16 cellular contexts compared by ENCODE assay signal in genomic region chr2:11699686-11700670, GRCh38. TPM values are rescaled to one million over a fixed set of nuclear protein-coding genes. Genes with fewer than 3 reads are reported as not detected.
DNase-seq lines count a peak whose midpoint lies in the region; ATAC-seq and TF ChIP-seq lines count a peak whose summit lies in the region.
"Had no signal": no experiment of that assay in that cellular context is flagged by ENCODE, and none has a peak within 500 bp of the region (broad histone marks: within the 10 kb centered on the region; RNA-seq: fewer than 3 reads in every experiment).

No MANE protein-coding gene starts in this region.

- dilution Hi-C loops in mammary epithelial cell (cut with HindIII; ENCODE audit: low sequenced_read_pairs) = loop anchor here (5.0 kb wide), 1 partner anchor 77 kb away; no protein-coding TSS in a partner anchor

- H3K9me3 ChIP-seq in mammary epithelial cell (replicated peaks; ENCODE audit: insufficient read depth, low read length) (no peaks in the 10 kb centered on the region), T-helper 17 cell (ENCODE audit: control insufficient read depth, low read length, poor library complexity, severe bottlenecking) (no peaks in the 10 kb centered on the region), hepatocyte (ENCODE audit: low read depth) (no peaks in the 10 kb centered on the region)
- H3K9me3 ChIP-seq: A549 had no signal

- H3K4me3 ChIP-seq in mammary epithelial cell (replicated peaks in 1 of 3; ENCODE audit: insufficient read depth in 1 of 3, low read depth in 2 of 3, low read length in 3 of 3) (no peak overlapping the region), hepatocyte (no peak overlapping the region)
- H3K4me3 ChIP-seq: A549, GM23248 had no signal

- no peaks in the 10 kb centered on the region for H3K27me3 Mint-ChIP-seq in MCF 10A (ENCODE audit: insufficient read depth, unreplicated experiment)
- H3K27me3 Mint-ChIP-seq in T-helper 17 cell = no peaks in the 10 kb centered on the region
- peaks cover 12% of the 10 kb centered on the region for H3K27me3 Mint-ChIP-seq in stimulated activated naive CD8-positive, alpha-beta T cell treated with anti-CD3 and anti-CD28 coated beads, Interleukin-15, amount 100 ng/mL, for 72 hours
- H3K27me3 Mint-ChIP-seq: CD4-positive, alpha-beta T cell had no signal

- peaks cover 14% of the 10 kb centered on the region for H3K4me1 Mint-ChIP-seq in MCF 10A (ENCODE audit: insufficient read depth, unreplicated experiment)
- H3K4me1 Mint-ChIP-seq in T-helper 17 cell = peaks cover 2% of the 10 kb centered on the region
- peaks cover 11% of the 10 kb centered on the region for H3K4me1 Mint-ChIP-seq in stimulated activated naive CD8-positive, alpha-beta T cell treated with anti-CD3 and anti-CD28 coated beads, Interleukin-15, amount 100 ng/mL, for 72 hours

- DNase-seq in mammary epithelial cell = peak; percentile 54
- DNase-seq in MCF 10A (ENCODE audit: unreplicated experiment) = no peak
- no peak for DNase-seq in T-helper 17 cell
- DNase-seq in hepatocyte (ENCODE audit: low spot score) = no peak
- no peak for DNase-seq in stimulated activated naive CD8-positive, alpha-beta T cell treated with anti-CD3 and anti-CD28 coated beads, Interleukin-15, amount 100 ng/mL, for 72 hours
- no peak for DNase-seq in NCI-H524 treated with DMSO at 0.1 percent for 48 hours (lab: John Stamatoyannopoulos, UW)
- DNase-seq in NCI-H1930 (lab: John Stamatoyannopoulos, UW) = no peak
- DNase-seq: CD4-positive, alpha-beta T cell; GF-D8; GM23248; MM.1S; NCI-H1105; NCI-H2029 treated with DMSO at 0.1 percent for 48 hours; SIG-M5 had no signal

- no peak overlapping the region for H3K27ac ChIP-seq in mammary epithelial cell (ENCODE audit: insufficient read depth, low read depth, low read length)
- H3K27ac ChIP-seq in hepatocyte = peak overlapping the region; percentile 81
- H3K27ac ChIP-seq: GM23248, HL-60 had no signal

- no peak for ATAC-seq in T-helper 17 cell
- ATAC-seq in stimulated activated naive CD8-positive, alpha-beta T cell treated with anti-CD3 and anti-CD28 coated beads, Interleukin-15, amount 100 ng/mL, for 72 hours = peak; percentile 6
- ATAC-seq: A549 had no signal

- H3K36me3 Mint-ChIP-seq in MCF 10A (ENCODE audit: insufficient read depth, unreplicated experiment) (peaks cover 4% of the 10 kb centered on the region), T-helper 17 cell (ENCODE audit: low read depth) (no peaks in the 10 kb centered on the region)

- H2AFZ ChIP-seq in mammary epithelial cell (ENCODE audit: low read depth, low read length) (no peak overlapping the region), hepatocyte (no peak overlapping the region)
- H2AFZ ChIP-seq: GM23248 had no signal

- H3K36me3 ChIP-seq in mammary epithelial cell (ENCODE audit: insufficient read depth, low read length) = no peaks in the 10 kb centered on the region
- H3K36me3 ChIP-seq in hepatocyte (replicated peaks; ENCODE audit: insufficient read depth, low read depth) = no peaks in the 10 kb centered on the region

- peaks cover 2% of the 10 kb centered on the region for H3K27me3 ChIP-seq in mammary epithelial cell (ENCODE audit: insufficient read depth, low read length)
- H3K27me3 ChIP-seq in hepatocyte = no peaks in the 10 kb centered on the region

- H3K9me2 ChIP-seq in hepatocyte (replicated peaks; ENCODE audit: insufficient read depth) = no peaks in the 10 kb centered on the region

- no peak overlapping the region for H3K9ac ChIP-seq in mammary epithelial cell (ENCODE audit: insufficient read depth, low read length)
- H3K9ac ChIP-seq: GM23248 had no signal

- in situ Hi-C loops in mammary epithelial cell (cut with MboI; ENCODE audit: low sequenced_read_pairs in 2 of 2) = no loop called here

- H3K27ac Mint-ChIP-seq in MCF 10A (ENCODE audit: low read depth, unreplicated experiment) (no peak overlapping the region), T-helper 17 cell (peak overlapping the region; percentile 67)
- no peak overlapping the region for H3K27ac Mint-ChIP-seq in stimulated activated naive CD8-positive, alpha-beta T cell treated with anti-CD3 and anti-CD28 coated beads, Interleukin-15, amount 100 ng/mL, for 72 hours
- H3K27ac Mint-ChIP-seq: CD4-positive, alpha-beta T cell had no signal

- H3K4me1 ChIP-seq in mammary epithelial cell (ENCODE audit: insufficient read depth, low read length) (peaks cover 24% of the 10 kb centered on the region), hepatocyte (ENCODE audit: insufficient read depth) (peaks cover 13% of the 10 kb centered on the region)

- H4K20me1 ChIP-seq in mammary epithelial cell (ENCODE audit: insufficient read depth, low read length) (no peaks in the 10 kb centered on the region), hepatocyte (ENCODE audit: insufficient read depth, poor library complexity, severe bottlenecking) (no peaks in the 10 kb centered on the region)

- CTCF ChIA-PET in mammary epithelial cell (lab: Charles Lee; ENCODE audit: low non-redundant PET) (no interaction called here), MCF 10A (lab: Yijun Ruan, JAX) (interaction anchor here (0.8 to 19.1 kb wide), 8 partner anchors 10 to 83 kb away, joined by 3 to 336 read pairs (median 5); partner anchors contain the start of gene LPIN1)

- no TSS peak for BruUV-seq in mammary epithelial cell (replicated peaks; lab: Mats Ljungman, UMichigan)
- BruUV-seq in MCF 10A (replicated peaks; lab: Mats Ljungman, UMichigan) = no TSS peak

- H3K79me2 ChIP-seq in mammary epithelial cell (ENCODE audit: insufficient read depth, low read length) = no peaks in the 10 kb centered on the region
- H3K79me2 ChIP-seq in hepatocyte = no peaks in the 10 kb centered on the region

- TF ChIP-seq CTCF in mammary epithelial cell (conservative IDR thresholded peaks at IDR 0.05 in 1 of 2, IDR thresholded peaks at IDR 0.05 in 1 of 2; ENCODE audit: extremely low read depth in 1 of 2, insufficient read depth in 1 of 2, low read depth in 1 of 2, low read length in 2 of 2) (no peak), MCF 10A (IDR thresholded peaks at IDR 0.05; ENCODE audit: unreplicated experiment) (no peak), hepatocyte (IDR thresholded peaks at IDR 0.05; ENCODE audit: poor library complexity) (no peak)

- POLR2A ChIA-PET in MCF 10A (lab: Yijun Ruan, JAX) = interaction anchor here (1.2 to 7.7 kb wide), 3 partner anchors 10 to 83 kb away, joined by 3 to 67 read pairs (median 11); partner anchors contain the start of gene LPIN1

- no peaks in the 10 kb centered on the region for H3K9me3 Mint-ChIP-seq in MCF 10A (ENCODE audit: unreplicated experiment)
- H3K9me3 Mint-ChIP-seq in stimulated activated naive CD8-positive, alpha-beta T cell treated with anti-CD3 and anti-CD28 coated beads, Interleukin-15, amount 100 ng/mL, for 72 hours = no peaks in the 10 kb centered on the region
- H3K9me3 Mint-ChIP-seq: CD4-positive, alpha-beta T cell had no signal

- WGBS in mammary epithelial cell (ENCODE audit: low coverage, missing lambda C conversion rate) = 63% methylated on average over 9 of the region's 9 CpGs
- 73% methylated on average over 8 of the region's 9 CpGs for WGBS in hepatocyte (ENCODE audit: low lambda C conversion rate, missing lambda C conversion rate)

- H3K4me3 Mint-ChIP-seq in MCF 10A (ENCODE audit: unreplicated experiment) (no peak overlapping the region), T-helper 17 cell (no peak overlapping the region)
- no peak overlapping the region for H3K4me3 Mint-ChIP-seq in stimulated activated naive CD8-positive, alpha-beta T cell treated with anti-CD3 and anti-CD28 coated beads, Interleukin-15, amount 100 ng/mL, for 72 hours
- H3K4me3 Mint-ChIP-seq: CD4-positive, alpha-beta T cell had no signal

- H3K4me2 ChIP-seq in mammary epithelial cell (ENCODE audit: insufficient read depth, low read depth, low read length) (no peak overlapping the region), hepatocyte (no peak overlapping the region)
- H3K4me2 ChIP-seq: A549 had no signal

- intact Hi-C loops in mammary epithelial cell (cut with micrococcal nuclease) (no loop called here), MCF 10A (cut with micrococcal nuclease) (no loop called here)

RNA-seq across cellular contexts. Expression of gene NTSR2, which starts 30.0 kb away (rescaled TPM):
- total RNA-seq in mammary epithelial cell = not detected
- polyA plus RNA-seq in mammary epithelial cell = not detected
- not detected for polyA minus RNA-seq in mammary epithelial cell
- not detected in 2 replicates for total RNA-seq in MCF 10A (2022)
- not detected for total RNA-seq in T-helper 17 cell
- total RNA-seq in hepatocyte = not detected in 2 replicates
- 0.28 TPM in 1 of 2 replicates, not detected in the other for polyA plus RNA-seq in hepatocyte
- total RNA-seq: CD4-positive, alpha-beta T cell; GM23248 had no signal
- polyA plus RNA-seq: A549, GM23248 had no signal

RNA-seq across cellular contexts. Expression of gene LPIN1, which starts 46.5 kb away (rescaled TPM):
- total RNA-seq in mammary epithelial cell (10 to 100 TPM; 28.3 to 54.8 TPM), MCF 10A (2022) (47.0 and 65.7 TPM in 2 replicates), T-helper 17 cell (10 to 100 TPM; 86.7 to 99.8 TPM), hepatocyte (35.3 and 42.6 TPM in 2 replicates)
- polyA plus RNA-seq in mammary epithelial cell (58.5 TPM), hepatocyte (34.5 and 45.8 TPM in 2 replicates)
- 66.3 TPM for polyA minus RNA-seq in mammary epithelial cell
